Comparison of ENCODE assay signal across 1 cellular context in the genomic region with DNA sequence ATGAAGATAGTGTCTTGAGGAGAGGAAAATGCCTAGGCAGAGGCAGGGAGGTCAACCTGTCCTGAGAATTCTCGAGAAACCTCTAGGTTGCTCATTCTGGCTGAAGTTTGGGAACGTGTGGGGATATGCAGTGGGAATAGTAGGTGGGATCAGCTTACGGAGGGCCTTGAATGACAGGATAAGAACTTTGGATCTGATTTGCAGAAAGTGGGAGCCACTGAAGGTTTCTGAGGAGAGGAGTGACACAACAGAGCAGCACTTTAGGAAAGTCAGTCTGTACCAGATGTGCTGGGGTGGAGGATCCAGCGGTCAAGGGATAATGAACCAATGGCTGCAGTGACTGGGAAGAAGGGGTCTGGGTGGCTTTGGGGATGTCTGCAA.
TF ChIP-seq lines count a peak whose summit lies in the region.

No MANE protein-coding gene starts in this region.

TF ChIP-seq in GM23338, 12 proteins besides CTCF, POLR2A, EP300 and RAD21 (continued from another document):
- TF ChIP-seq, protein P1, sequence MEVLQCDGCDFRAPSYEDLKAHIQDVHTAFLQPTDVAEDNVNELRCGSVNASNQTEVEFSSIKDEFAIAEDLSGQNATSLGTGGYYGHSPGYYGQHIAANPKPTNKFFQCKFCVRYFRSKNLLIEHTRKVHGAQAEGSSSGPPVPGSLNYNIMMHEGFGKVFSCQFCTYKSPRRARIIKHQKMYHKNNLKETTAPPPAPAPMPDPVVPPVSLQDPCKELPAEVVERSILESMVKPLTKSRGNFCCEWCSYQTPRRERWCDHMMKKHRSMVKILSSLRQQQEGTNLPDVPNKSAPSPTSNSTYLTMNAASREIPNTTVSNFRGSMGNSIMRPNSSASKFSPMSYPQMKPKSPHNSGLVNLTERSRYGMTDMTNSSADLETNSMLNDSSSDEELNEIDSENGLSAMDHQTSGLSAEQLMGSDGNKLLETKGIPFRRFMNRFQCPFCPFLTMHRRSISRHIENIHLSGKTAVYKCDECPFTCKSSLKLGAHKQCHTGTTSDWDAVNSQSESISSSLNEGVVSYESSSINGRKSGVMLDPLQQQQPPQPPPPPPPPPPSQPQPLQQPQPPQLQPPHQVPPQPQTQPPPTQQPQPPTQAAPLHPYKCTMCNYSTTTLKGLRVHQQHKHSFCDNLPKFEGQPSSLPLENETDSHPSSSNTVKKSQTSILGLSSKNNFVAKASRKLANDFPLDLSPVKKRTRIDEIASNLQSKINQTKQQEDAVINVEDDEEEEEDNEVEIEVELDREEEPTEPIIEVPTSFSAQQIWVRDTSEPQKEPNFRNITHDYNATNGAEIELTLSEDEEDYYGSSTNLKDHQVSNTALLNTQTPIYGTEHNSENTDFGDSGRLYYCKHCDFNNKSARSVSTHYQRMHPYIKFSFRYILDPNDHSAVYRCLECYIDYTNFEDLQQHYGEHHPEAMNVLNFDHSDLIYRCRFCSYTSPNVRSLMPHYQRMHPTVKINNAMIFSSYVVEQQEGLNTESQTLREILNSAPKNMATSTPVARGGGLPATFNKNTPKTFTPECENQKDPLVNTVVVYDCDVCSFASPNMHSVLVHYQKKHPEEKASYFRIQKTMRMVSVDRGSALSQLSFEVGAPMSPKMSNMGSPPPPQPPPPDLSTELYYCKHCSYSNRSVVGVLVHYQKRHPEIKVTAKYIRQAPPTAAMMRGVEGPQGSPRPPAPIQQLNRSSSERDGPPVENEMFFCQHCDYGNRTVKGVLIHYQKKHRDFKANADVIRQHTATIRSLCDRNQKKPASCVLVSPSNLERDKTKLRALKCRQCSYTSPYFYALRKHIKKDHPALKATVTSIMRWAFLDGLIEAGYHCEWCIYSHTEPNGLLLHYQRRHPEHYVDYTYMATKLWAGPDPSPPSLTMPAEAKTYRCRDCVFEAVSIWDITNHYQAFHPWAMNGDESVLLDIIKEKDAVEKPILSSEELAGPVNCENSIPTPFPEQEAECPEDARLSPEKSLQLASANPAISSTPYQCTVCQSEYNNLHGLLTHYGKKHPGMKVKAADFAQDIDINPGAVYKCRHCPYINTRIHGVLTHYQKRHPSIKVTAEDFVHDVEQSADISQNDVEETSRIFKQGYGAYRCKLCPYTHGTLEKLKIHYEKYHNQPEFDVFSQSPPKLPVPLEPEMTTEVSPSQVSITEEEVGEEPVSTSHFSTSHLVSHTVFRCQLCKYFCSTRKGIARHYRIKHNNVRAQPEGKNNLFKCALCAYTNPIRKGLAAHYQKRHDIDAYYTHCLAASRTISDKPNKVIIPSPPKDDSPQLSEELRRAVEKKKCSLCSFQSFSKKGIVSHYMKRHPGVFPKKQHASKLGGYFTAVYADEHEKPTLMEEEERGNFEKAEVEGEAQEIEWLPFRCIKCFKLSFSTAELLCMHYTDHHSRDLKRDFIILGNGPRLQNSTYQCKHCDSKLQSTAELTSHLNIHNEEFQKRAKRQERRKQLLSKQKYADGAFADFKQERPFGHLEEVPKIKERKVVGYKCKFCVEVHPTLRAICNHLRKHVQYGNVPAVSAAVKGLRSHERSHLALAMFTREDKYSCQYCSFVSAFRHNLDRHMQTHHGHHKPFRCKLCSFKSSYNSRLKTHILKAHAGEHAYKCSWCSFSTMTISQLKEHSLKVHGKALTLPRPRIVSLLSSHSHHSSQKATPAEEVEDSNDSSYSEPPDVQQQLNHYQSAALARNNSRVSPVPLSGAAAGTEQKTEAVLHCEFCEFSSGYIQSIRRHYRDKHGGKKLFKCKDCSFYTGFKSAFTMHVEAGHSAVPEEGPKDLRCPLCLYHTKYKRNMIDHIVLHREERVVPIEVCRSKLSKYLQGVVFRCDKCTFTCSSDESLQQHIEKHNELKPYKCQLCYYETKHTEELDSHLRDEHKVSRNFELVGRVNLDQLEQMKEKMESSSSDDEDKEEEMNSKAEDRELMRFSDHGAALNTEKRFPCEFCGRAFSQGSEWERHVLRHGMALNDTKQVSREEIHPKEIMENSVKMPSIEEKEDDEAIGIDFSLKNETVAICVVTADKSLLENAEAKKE (CRISPR knock-in tag; IDR thresholded peaks at IDR 0.05), result no peak
- TF ChIP-seq CREB1 (CRISPR knock-in tag; IDR thresholded peaks at IDR 0.05; ENCODE audit: low read depth) (no peak), NANOG (IDR thresholded peaks at IDR 0.05; ENCODE audit: borderline replicate concordance) (no peak), ETS1 (IDR thresholded peaks at IDR 0.05) (no peak), EZH2 (IDR thresholded peaks at IDR 0.05; ENCODE audit: low read depth, unreplicated experiment) (no peak), ZNF114 (CRISPR knock-in tag; IDR thresholded peaks at IDR 0.05) (no peak), ZNF331 (CRISPR knock-in tag; IDR thresholded peaks at IDR 0.05; ENCODE audit: low read depth) (no peak)
